In genomic region chr7:44320141-44320540, GRCh38 we compare ENCODE assay signal across 20 cellular contexts. TPM values are rescaled to one million over a fixed set of nuclear protein-coding genes. Genes with fewer than 3 reads are reported as not detected.
"Had no signal": no experiment of that assay in that cellular context is flagged by ENCODE, and none has a peak within 500 bp of the region (broad histone marks: within the 10 kb centered on the region; RNA-seq: fewer than 3 reads in every experiment).

No MANE protein-coding gene starts in this region.

- H3K27ac Mint-ChIP-seq: activated CD4-positive, alpha-beta T cell treated with anti-CD3 and anti-CD28 coated beads, Interleukin-2, amount 10 ng/mL, durations not matched to agents 7 days and 5 days; activated T-cell treated with anti-CD3 and anti-CD28 coated beads, Interleukin-2, amount 50 U/mL, for 72 hours; naive B cell had no signal

- H3K36me3 ChIP-seq: ascending aorta, prostate gland, thyroid gland had no signal

- DNase-seq: activated CD4-positive, alpha-beta T cell treated with anti-CD3 and anti-CD28 coated beads, Interleukin-2, amount 10 ng/mL, durations not matched to agents 7 days and 5 days; activated naive CD4-positive, alpha-beta T cell treated with anti-CD3 and anti-CD28 coated beads, Interleukin-2, amount 50 U/mL, for 16 hours; activated T-cell treated with anti-CD3 and anti-CD28 coated beads, Interleukin-2, amount 50 U/mL, for 72 hours; cerebellar nuclear complex; cortex of kidney; erythroblast; foreskin melanocyte; naive B cell; stimulated activated CD4-positive, alpha-beta T cell treated with anti-CD3 and anti-CD28 coated beads, Interleukin-12 subunit alpha, Interleukin-12 subunit beta, amount 100 ng/mL, for 4 hours; stimulated activated CD4-positive, alpha-beta T cell treated with anti-CD3 and anti-CD28 coated beads, Interleukin-1b, Interleukin-23, amount 100 ng/mL, for 48 hours; stimulated activated naive CD4-positive, alpha-beta T cell treated with Interleukin-2 at 50 U/mL for 16 hours; T-helper 1 cell; T1000 had no signal

- H3K36me3 Mint-ChIP-seq: naive B cell had no signal

- H3K4me3 Mint-ChIP-seq: activated CD4-positive, alpha-beta T cell treated with anti-CD3 and anti-CD28 coated beads, Interleukin-2, amount 10 ng/mL, durations not matched to agents 7 days and 5 days; activated T-cell treated with anti-CD3 and anti-CD28 coated beads, Interleukin-2, amount 50 U/mL, for 72 hours; naive B cell; neural crest cell had no signal

- H3K9me3 ChIP-seq: prostate gland, thyroid gland had no signal

- H3K4me1 Mint-ChIP-seq: neural crest cell had no signal

- H3K9me3 Mint-ChIP-seq: activated CD4-positive, alpha-beta T cell treated with anti-CD3 and anti-CD28 coated beads, Interleukin-2, amount 10 ng/mL, durations not matched to agents 7 days and 5 days; activated T-cell treated with anti-CD3 and anti-CD28 coated beads, Interleukin-2, amount 50 U/mL, for 72 hours had no signal

- H3K27ac ChIP-seq: ascending aorta, prostate gland had no signal

- H3K27me3 ChIP-seq: ascending aorta, thyroid gland had no signal

- H3K4me1 ChIP-seq: ascending aorta, prostate gland had no signal

- ATAC-seq: activated T-cell treated with anti-CD3 and anti-CD28 coated beads, Interleukin-2, amount 50 U/mL, for 72 hours had no signal

- H3K4me3 ChIP-seq: ascending aorta, prostate gland, thyroid gland had no signal

RNA-seq across cellular contexts. Expression of gene CAMK2B, which starts 5.3 kb away (rescaled TPM):
- total RNA-seq: activated CD4-positive, alpha-beta T cell treated with anti-CD3 and anti-CD28 coated beads, Interleukin-2, amount 10 ng/mL, durations not matched to agents 7 days and 5 days; mononuclear cell; osteocyte; ureter had no signal
